8 cellular contexts compared by ENCODE assay signal in genomic region chr11:45805305-45806071, GRCh38. TPM values are rescaled to one million over a fixed set of nuclear protein-coding genes. Genes with fewer than 3 reads are reported as not detected.
DNase-seq lines count a peak whose midpoint lies in the region; ATAC-seq and TF ChIP-seq lines count a peak whose summit lies in the region.

No MANE protein-coding gene starts in this region.

- in situ Hi-C loops in KBM-7 (cut with MboI; ENCODE audit: low pct_unique_long_range_greater_than_20kb, low sequenced_read_pairs): no loop called here

- no peaks in the 10 kb centered on the region for H3K36me3 Mint-ChIP-seq in activated naive CD8-positive, alpha-beta T cell

- H3K9me3 ChIP-seq in left ventricle myocardium inferior (replicated peaks): no peaks in the 10 kb centered on the region

- H3K4me3 ChIP-seq in left ventricle myocardium inferior: peak overlapping the region; percentile 88

- ATAC-seq in GM21515 (IDR thresholded peaks at IDR 0.05; ENCODE audit: unreplicated experiment): peak; percentile 27

- peak; percentile 68 for DNase-seq in Daoy (ENCODE audit: low read depth)
- peak; percentile 39 for DNase-seq in KBM-7
- peak; percentile 43 for DNase-seq in left ventricle myocardium inferior
- peak; percentile 24 for DNase-seq in pulmonary artery endothelial cell (ENCODE audit: low read depth, low spot score)
- DNase-seq in germinal center (ENCODE audit: low spot score): no peak
- no peak for DNase-seq in GM19238 (ENCODE audit: insufficient read length, low spot score)

- peak overlapping the region; percentile 95 for H3K4me3 Mint-ChIP-seq in activated naive CD8-positive, alpha-beta T cell

- no peaks in the 10 kb centered on the region for H3K9me3 Mint-ChIP-seq in activated naive CD8-positive, alpha-beta T cell (ENCODE audit: low read depth)

- H3K4me1 ChIP-seq in left ventricle myocardium inferior: peaks cover 67% of the 10 kb centered on the region

- H3K4me1 Mint-ChIP-seq in activated naive CD8-positive, alpha-beta T cell (ENCODE audit: low read depth): peaks cover 44% of the 10 kb centered on the region

- intact Hi-C loops in left ventricle myocardium inferior (cut with micrococcal nuclease): no loop called here

- peak overlapping the region; percentile 94 for H3K27ac ChIP-seq in left ventricle myocardium inferior (replicated peaks)

- peak overlapping the region; percentile 92 for H3K27ac Mint-ChIP-seq in activated naive CD8-positive, alpha-beta T cell

- no peaks in the 10 kb centered on the region for H3K27me3 ChIP-seq in left ventricle myocardium inferior (ENCODE audit: low read depth)

- no peaks in the 10 kb centered on the region for H3K27me3 Mint-ChIP-seq in activated naive CD8-positive, alpha-beta T cell

- TF ChIP-seq CTCF in left ventricle myocardium inferior (IDR thresholded peaks at IDR 0.05; ENCODE audit: borderline replicate concordance): no peak

- peaks cover 24% of the 10 kb centered on the region for H3K36me3 ChIP-seq in left ventricle myocardium inferior

RNA-seq across cellular contexts. Expression of gene SLC35C1, which starts 0.5 kb away (rescaled TPM):
- total RNA-seq in Daoy (2014; rRNA removed; shearing (Covaris generic)): 3.2 and 3.5 TPM in 2 replicates
- total RNA-seq in left ventricle myocardium inferior (5.7 TPM), pulmonary artery endothelial cell (5.9 and 6.7 TPM in 2 replicates)

RNA-seq across cellular contexts. Expression of gene CRY2, which starts 41.8 kb away (rescaled TPM):
- total RNA-seq in Daoy (2014; rRNA removed; shearing (Covaris generic)): 5.3 and 14.7 TPM in 2 replicates
- 62.2 TPM for total RNA-seq in left ventricle myocardium inferior
- total RNA-seq in pulmonary artery endothelial cell: 6.8 and 9.2 TPM in 2 replicates

Comparison
In these comparisons a context has a peak if more than half of its experiments do, and no peak if none do; other contexts are left out.
1. DNase-seq: peak in Daoy (single experiment), KBM-7 (single experiment), left ventricle myocardium inferior (single experiment) and pulmonary artery endothelial cell (single experiment); none in germinal center (single experiment) and GM19238 (single experiment).